ENCODE assay signal across 16 cellular contexts in genomic region chr2:8622924-8623465, GRCh38. TPM values are rescaled to one million over a fixed set of nuclear protein-coding genes. Genes with fewer than 3 reads are reported as not detected.
DNase-seq lines count a peak whose midpoint lies in the region; ATAC-seq, FAIRE-seq and TF ChIP-seq lines count a peak whose summit lies in the region.
"Had no signal": no experiment of that assay in that cellular context is flagged by ENCODE, and none has a peak within 500 bp of the region (broad histone marks: within the 10 kb centered on the region; RNA-seq: fewer than 3 reads in every experiment).

No MANE protein-coding gene starts in this region.

- H3K27ac Mint-ChIP-seq in activated naive CD8-positive, alpha-beta T cell treated with anti-CD3 and anti-CD28 coated beads, Interleukin-2, amount 10 ng/mL, durations not matched to agents 7 days and 5 days, result peak overlapping the region; percentile 10
- H3K27ac Mint-ChIP-seq in activated naive CD8-positive, alpha-beta T cell treated with anti-CD3 and anti-CD28 coated beads, Interleukin-2, amount 50 U/mL, for 24 hours, result no peak overlapping the region
- no peak overlapping the region for H3K27ac Mint-ChIP-seq in chondrocyte (ENCODE audit: unreplicated experiment)
- H3K27ac Mint-ChIP-seq in neural progenitor cell, result peak overlapping the region; percentile 92
- peak overlapping the region; percentile 6 for H3K27ac Mint-ChIP-seq in type B pancreatic cell
- no peak overlapping the region for H3K27ac Mint-ChIP-seq in activated CD8-positive, alpha-beta T cell treated with anti-CD3 and anti-CD28 coated beads for 36 hours

- POLR2A ChIA-PET in activated naive CD8-positive, alpha-beta T cell treated with anti-CD3 and anti-CD28 coated beads, Interleukin-2, amount 10 ng/mL, durations not matched to agents 7 days and 5 days (lab: Charles Lee), result interaction anchor here (1.1 kb wide), 1 partner anchor 59 kb away, joined by 3 read pairs; no protein-coding TSS in a partner anchor
- POLR2A ChIA-PET in activated CD8-positive, alpha-beta T cell treated with anti-CD3 and anti-CD28 coated beads for 36 hours (lab: Charles Lee), result no interaction called here

- no peak overlapping the region for H3K9ac ChIP-seq in neural progenitor cell

- no peak for FAIRE-seq in GM19239 (lab: Jason Lieb, UNC)
- FAIRE-seq: GM12891, RCC 7860 had no signal

- no peak overlapping the region for H3K4me3 ChIP-seq in neural progenitor cell

- H3K4me3 Mint-ChIP-seq in activated naive CD8-positive, alpha-beta T cell treated with anti-CD3 and anti-CD28 coated beads, Interleukin-2, amount 10 ng/mL, durations not matched to agents 7 days and 5 days, result no peak overlapping the region
- H3K4me3 Mint-ChIP-seq in activated naive CD8-positive, alpha-beta T cell treated with anti-CD3 and anti-CD28 coated beads, Interleukin-2, amount 50 U/mL, for 24 hours, result no peak overlapping the region
- H3K4me3 Mint-ChIP-seq in chondrocyte (ENCODE audit: unreplicated experiment), result no peak overlapping the region
- no peak overlapping the region for H3K4me3 Mint-ChIP-seq in neural progenitor cell
- no peak overlapping the region for H3K4me3 Mint-ChIP-seq in type B pancreatic cell
- H3K4me3 Mint-ChIP-seq in activated CD8-positive, alpha-beta T cell treated with anti-CD3 and anti-CD28 coated beads for 36 hours, result no peak overlapping the region

- no peaks in the 10 kb centered on the region for H4K20me1 ChIP-seq in neural progenitor cell (ENCODE audit: low read depth)

- no peak overlapping the region for H3K27ac ChIP-seq in neural progenitor cell

- no peaks in the 10 kb centered on the region for H3K79me2 ChIP-seq in neural progenitor cell (ENCODE audit: low read depth)

- H3F3A ChIP-seq in neural progenitor cell (ENCODE audit: low read depth), result no peaks in the 10 kb centered on the region

- H3K4me2 ChIP-seq in neural progenitor cell, result no peak overlapping the region

- intact Hi-C loops in activated CD8-positive, alpha-beta T cell treated with anti-CD3 and anti-CD28 coated beads for 36 hours (cut with micrococcal nuclease), result no loop called here

- no peak for DNase-seq in activated naive CD8-positive, alpha-beta T cell treated with anti-CD3 and anti-CD28 coated beads, Interleukin-2, amount 10 ng/mL, durations not matched to agents 7 days and 5 days
- no peak for DNase-seq in activated naive CD8-positive, alpha-beta T cell treated with anti-CD3 and anti-CD28 coated beads, Interleukin-2, amount 50 U/mL, for 24 hours
- DNase-seq in chondrocyte (ENCODE audit: low spot score) (peak; percentile 54), neural progenitor cell (ENCODE audit: low spot score) (no peak), type B pancreatic cell (ENCODE audit: extremely low spot score, unreplicated experiment) (no peak), GM19239 (ENCODE audit: insufficient read length, low spot score) (no peak)
- no peak for DNase-seq in activated CD8-positive, alpha-beta T cell treated with anti-CD3 and anti-CD28 coated beads for 36 hours
- DNase-seq: DMS53, NCI-H1436, NCI-H446, SHP77 treated with DMSO at 0.1 percent for 48 hours had no signal

- peaks cover 11% of the 10 kb centered on the region for H3K27me3 Mint-ChIP-seq in activated naive CD8-positive, alpha-beta T cell treated with anti-CD3 and anti-CD28 coated beads, Interleukin-2, amount 10 ng/mL, durations not matched to agents 7 days and 5 days
- peaks cover 7% of the 10 kb centered on the region for H3K27me3 Mint-ChIP-seq in activated naive CD8-positive, alpha-beta T cell treated with anti-CD3 and anti-CD28 coated beads, Interleukin-2, amount 50 U/mL, for 24 hours
- H3K27me3 Mint-ChIP-seq in chondrocyte (ENCODE audit: low read depth) (peaks cover 16% of the 10 kb centered on the region), neural progenitor cell (ENCODE audit: insufficient read depth, low read depth) (peaks cover 4% of the 10 kb centered on the region), type B pancreatic cell (no peaks in the 10 kb centered on the region)
- peaks cover 1% of the 10 kb centered on the region for H3K27me3 Mint-ChIP-seq in activated CD8-positive, alpha-beta T cell treated with anti-CD3 and anti-CD28 coated beads for 36 hours

- H3K36me3 Mint-ChIP-seq in activated naive CD8-positive, alpha-beta T cell treated with anti-CD3 and anti-CD28 coated beads, Interleukin-2, amount 10 ng/mL, durations not matched to agents 7 days and 5 days, result no peaks in the 10 kb centered on the region
- H3K36me3 Mint-ChIP-seq in activated naive CD8-positive, alpha-beta T cell treated with anti-CD3 and anti-CD28 coated beads, Interleukin-2, amount 50 U/mL, for 24 hours (ENCODE audit: low read depth), result peaks cover 2% of the 10 kb centered on the region
- H3K36me3 Mint-ChIP-seq in chondrocyte (ENCODE audit: low read depth), result no peaks in the 10 kb centered on the region
- H3K36me3 Mint-ChIP-seq in neural progenitor cell, result peaks cover 5% of the 10 kb centered on the region
- peaks cover 4% of the 10 kb centered on the region for H3K36me3 Mint-ChIP-seq in type B pancreatic cell
- H3K36me3 Mint-ChIP-seq in activated CD8-positive, alpha-beta T cell treated with anti-CD3 and anti-CD28 coated beads for 36 hours (ENCODE audit: low read depth), result no peaks in the 10 kb centered on the region
- H3K36me3 Mint-ChIP-seq: CD14-positive monocyte had no signal

- H2AFZ ChIP-seq in neural progenitor cell (replicated peaks), result no peak overlapping the region

- peaks cover 8% of the 10 kb centered on the region for H3K4me1 Mint-ChIP-seq in activated naive CD8-positive, alpha-beta T cell treated with anti-CD3 and anti-CD28 coated beads, Interleukin-2, amount 10 ng/mL, durations not matched to agents 7 days and 5 days
- no peaks in the 10 kb centered on the region for H3K4me1 Mint-ChIP-seq in activated naive CD8-positive, alpha-beta T cell treated with anti-CD3 and anti-CD28 coated beads, Interleukin-2, amount 50 U/mL, for 24 hours
- H3K4me1 Mint-ChIP-seq in chondrocyte (ENCODE audit: low read depth) (no peaks in the 10 kb centered on the region), neural progenitor cell (peaks cover 31% of the 10 kb centered on the region), type B pancreatic cell (ENCODE audit: unreplicated experiment) (peaks cover 37% of the 10 kb centered on the region)
- H3K4me1 Mint-ChIP-seq in activated CD8-positive, alpha-beta T cell treated with anti-CD3 and anti-CD28 coated beads for 36 hours (ENCODE audit: low read depth), result no peaks in the 10 kb centered on the region

- no peaks in the 10 kb centered on the region for H3K9me3 ChIP-seq in neural progenitor cell (ENCODE audit: low read depth)

- no peaks in the 10 kb centered on the region for H3K9me3 Mint-ChIP-seq in activated naive CD8-positive, alpha-beta T cell treated with anti-CD3 and anti-CD28 coated beads, Interleukin-2, amount 10 ng/mL, durations not matched to agents 7 days and 5 days
- H3K9me3 Mint-ChIP-seq in activated naive CD8-positive, alpha-beta T cell treated with anti-CD3 and anti-CD28 coated beads, Interleukin-2, amount 50 U/mL, for 24 hours, result no peaks in the 10 kb centered on the region
- H3K9me3 Mint-ChIP-seq in chondrocyte (ENCODE audit: low read depth) (no peaks in the 10 kb centered on the region), neural progenitor cell (peaks cover 4% of the 10 kb centered on the region), type B pancreatic cell (peaks cover 10% of the 10 kb centered on the region)
- H3K9me3 Mint-ChIP-seq in activated CD8-positive, alpha-beta T cell treated with anti-CD3 and anti-CD28 coated beads for 36 hours, result no peaks in the 10 kb centered on the region
- H3K9me3 Mint-ChIP-seq: CD14-positive monocyte had no signal

- no peaks in the 10 kb centered on the region for H3K27me3 ChIP-seq in neural progenitor cell

- ATAC-seq in activated naive CD8-positive, alpha-beta T cell treated with anti-CD3 and anti-CD28 coated beads, Interleukin-2, amount 10 ng/mL, durations not matched to agents 7 days and 5 days (ENCODE audit: low read depth), result no peak
- ATAC-seq in activated naive CD8-positive, alpha-beta T cell treated with anti-CD3 and anti-CD28 coated beads, Interleukin-2, amount 50 U/mL, for 24 hours, result no peak
- ATAC-seq in activated CD8-positive, alpha-beta T cell treated with anti-CD3 and anti-CD28 coated beads for 36 hours, result no peak
- no peak for ATAC-seq in HG02840 (IDR thresholded peaks at IDR 0.05; ENCODE audit: low FRiP score, unreplicated experiment)
- ATAC-seq: HCT116 had no signal

- CTCF ChIA-PET in activated CD8-positive, alpha-beta T cell treated with anti-CD3 and anti-CD28 coated beads for 36 hours (lab: Charles Lee), result no interaction called here

- H3K4me1 ChIP-seq in neural progenitor cell, result no peaks in the 10 kb centered on the region

- no peaks in the 10 kb centered on the region for H3K36me3 ChIP-seq in neural progenitor cell

- TF ChIP-seq CTCF in chondrocyte (IDR thresholded peaks at IDR 0.05) (no peak), neural progenitor cell (IDR thresholded peaks at IDR 0.05) (no peak), type B pancreatic cell (conservative IDR thresholded peaks at IDR 0.05) (no peak)
- TF ChIP-seq CTCF in activated CD8-positive, alpha-beta T cell treated with anti-CD3 and anti-CD28 coated beads for 36 hours (IDR thresholded peaks at IDR 0.05), result no peak

RNA-seq across cellular contexts. Expression of gene ID2, which starts 58.9 kb away (rescaled TPM):
- total RNA-seq in activated naive CD8-positive, alpha-beta T cell treated with anti-CD3 and anti-CD28 coated beads, Interleukin-2, amount 10 ng/mL, durations not matched to agents 7 days and 5 days, result 100 to 1,000 TPM; 167 to 172 TPM
- total RNA-seq in chondrocyte (23.1 to 50.5 TPM (median 23.2 TPM) in 3 replicates), neural progenitor cell (ENCODE audit: low replicate concordance) (140 and 224 TPM in 2 replicates), type B pancreatic cell (ENCODE audit: low replicate concordance) (194 and 310 TPM in 2 replicates)
- total RNA-seq in activated CD8-positive, alpha-beta T cell treated with anti-CD3 and anti-CD28 coated beads for 36 hours, result 10 to 100 TPM; 85.7 to 91.6 TPM

Comparison
In these comparisons a context has a peak if more than half of its experiments do, and no peak if none do; other contexts are left out.
1. H3K27ac Mint-ChIP-seq: peak in activated naive CD8-positive, alpha-beta T cell treated with anti-CD3 and anti-CD28 coated beads, Interleukin-2, amount 10 ng/mL, durations not matched to agents 7 days and 5 days (single experiment), neural progenitor cell (single experiment) and type B pancreatic cell (single experiment); none in activated naive CD8-positive, alpha-beta T cell treated with anti-CD3 and anti-CD28 coated beads, Interleukin-2, amount 50 U/mL, for 24 hours (single experiment), chondrocyte (single experiment) and activated CD8-positive, alpha-beta T cell treated with anti-CD3 and anti-CD28 coated beads for 36 hours (single experiment).